18 cellular contexts compared by ENCODE assay signal in genomic region chr10:60508037-60508436, GRCh38.
DNase-seq lines count a peak whose midpoint lies in the region; TF ChIP-seq lines count a peak whose summit lies in the region.
"Had no signal": no experiment of that assay in that cellular context is flagged by ENCODE, and none has a peak within 500 bp of the region (broad histone marks: within the 10 kb centered on the region; RNA-seq: fewer than 3 reads in every experiment).

No MANE protein-coding gene starts in this region.

- peak overlapping the region; percentile 19 for H3K27ac ChIP-seq in VCaP
- H3K27ac ChIP-seq in dorsolateral prefrontal cortex = peak overlapping the region; percentile 4 to 95 (median 88)
- H3K27ac ChIP-seq: GM23248 had no signal

- DNase-seq in dorsolateral prefrontal cortex (no peak), inferior parietal cortex (ENCODE audit: extremely low spot score) (peak; percentile 66), superior temporal gyrus (ENCODE audit: extremely low spot score) (peak; percentile 86), NCI-H1092 treated with DMSO at 0.1 percent for 48 hours (lab: John Stamatoyannopoulos, UW) (no peak), SW 1271 (lab: John Stamatoyannopoulos, UW) (no peak)
- no peak for DNase-seq in stimulated activated CD4-positive, alpha-beta T cell treated with anti-CD3 and anti-CD28 coated beads, Interleukin-4, amount 100 ng/mL, for 1 hour
- DNase-seq: DMS 273 treated with DMSO at 0.1 percent for 48 hours, GM23248, HCEC 1CT, KG1, MV-4-11, NCI-H1417, NCI-H187, NCI-H2227 treated with DMSO at 0.1 percent for 48 hours, NCI-H510A treated with DMSO at 0.1 percent for 48 hours, NCI-H774, SIG-M5 had no signal

- intact Hi-C loops in dorsolateral prefrontal cortex (cut with DNase I) = no loop called here

- no peak for TF ChIP-seq CTCF in VCaP (conservative IDR thresholded peaks at IDR 0.05)
- no peak for TF ChIP-seq CTCF in dorsolateral prefrontal cortex (IDR thresholded peaks at IDR 0.05 in 54 of 56, conservative IDR thresholded peaks at IDR 0.05 in 2 of 56; ENCODE audit: low read depth in 1 of 56, partially characterized antibody in 56 of 56)

- H3K27me3 ChIP-seq in dorsolateral prefrontal cortex = no peaks in the 10 kb centered on the region

- peak overlapping the region in 25 of 59 donors; percentile 5 to 52 (median 19) for H3K4me3 ChIP-seq in dorsolateral prefrontal cortex
- H3K4me3 ChIP-seq: GM23248 had no signal

Comparison
In these comparisons a context has a peak if more than half of its experiments do, and no peak if none do; other contexts are left out.
1. DNase-seq: peak in inferior parietal cortex (single experiment) and superior temporal gyrus (single experiment); none in dorsolateral prefrontal cortex (0 of 10), NCI-H1092 treated with DMSO at 0.1 percent for 48 hours (single experiment), SW 1271 (0 of 2) and stimulated activated CD4-positive, alpha-beta T cell treated with anti-CD3 and anti-CD28 coated beads, Interleukin-4, amount 100 ng/mL, for 1 hour (single experiment).